Comparison of ENCODE assay signal across 30 cellular contexts in the genomic region with DNA sequence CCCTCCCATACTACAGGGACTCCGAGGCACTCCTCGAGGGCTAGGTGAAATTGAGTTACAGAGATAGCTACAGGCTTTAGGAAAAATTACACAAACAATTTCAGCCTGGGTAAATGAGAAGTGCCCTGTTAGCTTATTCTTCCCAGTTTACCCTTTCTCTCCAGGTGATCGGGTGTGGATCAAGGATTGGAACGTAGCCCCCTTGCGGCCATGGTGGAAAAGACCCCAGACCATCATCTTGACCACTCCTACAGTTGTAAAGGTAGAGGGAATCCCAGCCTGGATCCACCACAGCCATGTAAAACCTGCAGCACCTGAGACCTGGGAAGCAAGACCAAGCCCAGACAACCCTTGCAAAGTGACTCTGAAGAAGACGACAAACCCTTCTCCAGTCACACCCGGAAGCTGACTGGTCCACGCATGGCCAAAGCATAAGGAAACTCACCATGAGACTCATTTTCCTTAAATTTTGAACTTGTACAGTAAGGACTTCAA.
"Had no signal": no experiment of that assay in that cellular context is flagged by ENCODE, and none has a peak within 500 bp of the region (broad histone marks: within the 10 kb centered on the region; RNA-seq: fewer than 3 reads in every experiment).

No MANE protein-coding gene starts in this region.

- H3K4me3 ChIP-seq: adrenal gland, body of pancreas, breast epithelium, MG63, SJSA1 had no signal

- ATAC-seq: activated naive CD4-positive, alpha-beta T cell treated with anti-CD3 and anti-CD28 coated beads, Interleukin-2, amount 50 U/mL, for 72 hours; activated T-cell treated with anti-CD3 and anti-CD28 coated beads, Interleukin-2, amount 50 U/mL, for 4 hours; body of pancreas; Panc1 had no signal

- DNase-seq: activated B cell treated with CpG ODN at 0.5 μM for 24 hours; activated CD4-positive, alpha-beta memory T cell treated with anti-CD3 and anti-CD28 coated beads for 36 hours; activated CD4-positive, alpha-beta T cell treated with anti-CD3 and anti-CD28 coated beads for 4 hours; activated CD4-positive, alpha-beta T cell treated with anti-CD3 and anti-CD28 coated beads, Interleukin-2, amount 50 U/mL, for 1 hour; activated CD4-positive, CD25-positive, alpha-beta regulatory T cell treated with anti-CD3 and anti-CD28 coated beads, Interleukin-2, amount 50 U/mL, for 72 hours; activated CD8-positive, alpha-beta memory T cell treated with anti-CD3 and anti-CD28 coated beads, Interleukin-2, amount 50 U/mL, for 4 hours; activated gamma-delta T cell treated with Interleukin-2 at 50 U/mL for 16 hours; activated naive CD4-positive, alpha-beta T cell treated with anti-CD3 and anti-CD28 coated beads for 36 hours; activated T-cell treated with anti-CD3 and anti-CD28 coated beads for 4 hours; activated T-cell treated with anti-CD3 and anti-CD28 coated beads, Interleukin-2, amount 50 U/mL, for 4 hours; adrenal gland; body of pancreas; Kasumi-1; KG1; MG63; NCI-H1048; NCI-H1105 treated with DMSO at 0.1 percent for 48 hours; NCI-H1436; NCI-H1694; NCI-H1930; NCI-H345; NCI-H524 treated with DMSO at 0.1 percent for 48 hours; SHP77 treated with DMSO at 0.1 percent for 48 hours; SK-N-SH had no signal

- H3K4me2 ChIP-seq: SK-N-SH had no signal

- H3K9me3 ChIP-seq: adrenal gland, MG63, SK-N-SH had no signal

- H3K27me3 ChIP-seq: adrenal gland, body of pancreas, breast epithelium, MG63, SJSA1 had no signal

- H3K36me3 ChIP-seq: adrenal gland, breast epithelium, MG63, SJSA1 had no signal

- H3K27ac ChIP-seq: adrenal gland, body of pancreas, breast epithelium, SJSA1 had no signal

- H3K4me1 ChIP-seq: adrenal gland, body of pancreas, breast epithelium, SJSA1 had no signal

- FAIRE-seq: astrocyte, TTC549 had no signal

- H3K9ac ChIP-seq: SK-N-SH had no signal
